ENCODE assay signal across 22 cellular contexts in the genomic region with DNA sequence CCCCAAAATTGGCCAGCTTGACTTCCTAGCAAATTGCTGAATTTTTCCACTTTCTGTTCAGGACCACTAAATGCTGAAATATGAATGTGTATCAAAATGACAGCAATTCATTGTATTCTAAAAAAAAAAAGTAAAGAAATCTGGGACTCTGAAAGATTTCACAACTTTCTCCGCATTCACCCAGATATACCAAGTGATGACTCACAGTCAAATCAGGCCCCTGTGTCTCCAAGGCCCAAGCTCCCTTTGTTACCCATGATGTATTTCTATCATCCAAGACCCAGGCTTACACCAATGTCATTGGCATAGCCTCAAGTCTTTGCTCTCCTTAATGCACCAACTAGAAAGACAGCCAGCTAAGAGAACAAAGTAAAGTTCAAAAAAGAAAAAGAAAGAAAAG.
"Had no signal": no experiment of that assay in that cellular context is flagged by ENCODE, and none has a peak within 500 bp of the region (broad histone marks: within the 10 kb centered on the region; RNA-seq: fewer than 3 reads in every experiment).

No MANE protein-coding gene starts in this region.

- H3K27me3 Mint-ChIP-seq: memory B cell; stimulated activated naive B cell treated with anti-CD40 and anti-IgM and Interleukin-4, amounts not matched to agents 10 μg/mL and 1 μg/mL and 100 μg/mL, for 72 hours had no signal

- H3K27ac ChIP-seq: brain microvascular endothelial cell, colonic mucosa, esophagus squamous epithelium, heart right ventricle, upper lobe of left lung had no signal

- ATAC-seq: activated CD8-positive, alpha-beta T cell treated with anti-CD3 and anti-CD28 coated beads, Interleukin-2, amount 10 ng/mL, durations not matched to agents 7 days and 5 days; heart right ventricle; left colon; stimulated activated naive B cell treated with anti-CD40 and anti-IgM and Interleukin-4, amounts not matched to agents 10 μg/mL and 1 μg/mL and 100 μg/mL, for 72 hours had no signal

- H3K4me3 Mint-ChIP-seq: activated CD8-positive, alpha-beta T cell treated with anti-CD3 and anti-CD28 coated beads, Interleukin-2, amount 10 ng/mL, durations not matched to agents 7 days and 5 days; activated naive CD4-positive, alpha-beta T cell treated with anti-CD3 and anti-CD28 coated beads, Interleukin-2, amount 50 U/mL, for 24 hours; memory B cell; nephron progenitor cell; stimulated activated naive B cell treated with anti-CD40 and anti-IgM and Interleukin-4, amounts not matched to agents 10 μg/mL and 1 μg/mL and 100 μg/mL, for 72 hours had no signal

- H3K27me3 ChIP-seq: brain microvascular endothelial cell, colonic mucosa, esophagus squamous epithelium, heart right ventricle, upper lobe of left lung had no signal

- H3K9me3 Mint-ChIP-seq: memory B cell had no signal

- DNase-seq: activated CD4-positive, alpha-beta T cell treated with anti-CD3 and anti-CD28 coated beads for 1 hour; activated CD4-positive, alpha-beta T cell treated with anti-CD3 and anti-CD28 coated beads, Interleukin-2, amount 50 U/mL, for 1 hour; activated CD8-positive, alpha-beta T cell treated with anti-CD3 and anti-CD28 coated beads, Interleukin-2, amount 10 ng/mL, durations not matched to agents 7 days and 5 days; activated gamma-delta T cell treated with Interleukin-2 at 50 U/mL for 16 hours; activated T-cell treated with anti-CD3 and anti-CD28 coated beads, Interleukin-2, amount 50 U/mL, for 1 hour; anterior cingulate cortex; brain microvascular endothelial cell; colonic mucosa; esophagus squamous epithelium; heart right ventricle; left colon; nephron progenitor cell; occipital lobe; posterior cingulate gyrus; stimulated activated CD4-positive, alpha-beta T cell treated with anti-CD3 and anti-CD28 coated beads, Interleukin-2, amount 100 ng/mL, for 48 hours; stimulated activated CD8-positive, alpha-beta memory T cell treated with anti-CD3 and anti-CD28 coated beads, Interleukin-4, amount 100 ng/mL, for 48 hours; stimulated activated naive B cell treated with anti-CD40 and anti-IgM and Interleukin-4, amounts not matched to agents 10 μg/mL and 1 μg/mL and 100 μg/mL, for 72 hours; T-helper 1 cell; T-helper 9 cell; upper lobe of left lung had no signal

- H3K4me1 Mint-ChIP-seq: activated naive CD4-positive, alpha-beta T cell treated with anti-CD3 and anti-CD28 coated beads, Interleukin-2, amount 50 U/mL, for 24 hours; memory B cell; stimulated activated naive B cell treated with anti-CD40 and anti-IgM and Interleukin-4, amounts not matched to agents 10 μg/mL and 1 μg/mL and 100 μg/mL, for 72 hours had no signal

- H3K36me3 ChIP-seq: brain microvascular endothelial cell, colonic mucosa, esophagus squamous epithelium, heart right ventricle, upper lobe of left lung had no signal

- H3K4me3 ChIP-seq: colonic mucosa, esophagus squamous epithelium, heart right ventricle, upper lobe of left lung had no signal

- H3K36me3 Mint-ChIP-seq: activated naive CD4-positive, alpha-beta T cell treated with anti-CD3 and anti-CD28 coated beads, Interleukin-2, amount 50 U/mL, for 24 hours; memory B cell; stimulated activated naive B cell treated with anti-CD40 and anti-IgM and Interleukin-4, amounts not matched to agents 10 μg/mL and 1 μg/mL and 100 μg/mL, for 72 hours had no signal

- H3K4me1 ChIP-seq: colonic mucosa, esophagus squamous epithelium, heart right ventricle, upper lobe of left lung had no signal

- H3K27ac Mint-ChIP-seq: activated CD8-positive, alpha-beta T cell treated with anti-CD3 and anti-CD28 coated beads, Interleukin-2, amount 10 ng/mL, durations not matched to agents 7 days and 5 days; activated naive CD4-positive, alpha-beta T cell treated with anti-CD3 and anti-CD28 coated beads, Interleukin-2, amount 50 U/mL, for 24 hours; memory B cell; nephron progenitor cell; stimulated activated naive B cell treated with anti-CD40 and anti-IgM and Interleukin-4, amounts not matched to agents 10 μg/mL and 1 μg/mL and 100 μg/mL, for 72 hours had no signal

- H3K9me3 ChIP-seq: colonic mucosa, upper lobe of left lung had no signal
